In genomic region chr15:63858448-63858847, GRCh38 we compare ENCODE assay signal across 24 cellular contexts. TPM values are rescaled to one million over a fixed set of nuclear protein-coding genes. Genes with fewer than 3 reads are reported as not detected.
A peak's percentile ranks its signal among the peaks of the same experiment; 100 is the strongest.
DNase-seq lines count a peak whose midpoint lies in the region; ATAC-seq and TF ChIP-seq lines count a peak whose summit lies in the region.
"Had no signal": no experiment of that assay in that cellular context is flagged by ENCODE, and none has a peak within 500 bp of the region (broad histone marks: within the 10 kb centered on the region; RNA-seq: fewer than 3 reads in every experiment).

No MANE protein-coding gene starts in this region.

- no peak for TF ChIP-seq EP300 in tibial nerve (IDR thresholded peaks at IDR 0.05)

- TF ChIP-seq POLR2A in breast epithelium (IDR thresholded peaks at IDR 0.05): no peak
- TF ChIP-seq POLR2A in tibial nerve (IDR thresholded peaks at IDR 0.05): no peak

- in situ Hi-C loops in mammary epithelial cell (cut with MboI; ENCODE audit: low sequenced_read_pairs in 2 of 2): no loop called here

- H3K9ac ChIP-seq in mammary epithelial cell (ENCODE audit: insufficient read depth, low read length) (no peak overlapping the region), smooth muscle cell (ENCODE audit: low read depth) (no peak overlapping the region)
- H3K9ac ChIP-seq: BLaER1 treated with 17β-estradiol and CSF1 and Interleukin-3, amounts not matched to agents 10 nM and 100 nM had no signal

- no peaks in the 10 kb centered on the region for H3K9me3 Mint-ChIP-seq in CD4-positive, alpha-beta memory T cell
- H3K9me3 Mint-ChIP-seq in central memory CD8-positive, alpha-beta T cell: no peaks in the 10 kb centered on the region
- H3K9me3 Mint-ChIP-seq: brain; stimulated activated naive CD8-positive, alpha-beta T cell treated with anti-CD3 and anti-CD28 coated beads, Interleukin-15, amount 100 ng/mL, for 72 hours had no signal

- H2AFZ ChIP-seq in mammary epithelial cell (ENCODE audit: low read depth, low read length) (no peak overlapping the region), smooth muscle cell (ENCODE audit: low read depth) (no peak overlapping the region)

- H3K27me3 ChIP-seq in breast epithelium (no peaks in the 10 kb centered on the region), mammary epithelial cell (ENCODE audit: insufficient read depth, low read length) (no peaks in the 10 kb centered on the region), smooth muscle cell (ENCODE audit: low read depth) (no peaks in the 10 kb centered on the region), tibial nerve (no peaks in the 10 kb centered on the region)
- no peaks in the 10 kb centered on the region for H3K27me3 ChIP-seq in CD4-positive, alpha-beta memory T cell (ENCODE audit: insufficient read depth, low read length)
- H3K27me3 ChIP-seq: adrenal gland; BLaER1 treated with 17β-estradiol and CSF1 and Interleukin-3, amounts not matched to agents 10 nM and 100 nM; colonic mucosa; neutrophil; SJSA1 had no signal

- dilution Hi-C loops in mammary epithelial cell (cut with HindIII; ENCODE audit: low sequenced_read_pairs): no loop called here

- H3K9me3 ChIP-seq in breast epithelium: no peaks in the 10 kb centered on the region
- H3K9me3 ChIP-seq in mammary epithelial cell (replicated peaks; ENCODE audit: insufficient read depth, low read length): no peaks in the 10 kb centered on the region
- H3K9me3 ChIP-seq in CD4-positive, alpha-beta memory T cell (ENCODE audit: control insufficient read depth in 1 of 2, low read length in 2 of 2): no peaks in the 10 kb centered on the region
- no peaks in the 10 kb centered on the region for H3K9me3 ChIP-seq in smooth muscle cell (replicated peaks; ENCODE audit: low read depth)
- H3K9me3 ChIP-seq in tibial nerve: no peaks in the 10 kb centered on the region
- H3K9me3 ChIP-seq: adrenal gland; BLaER1 treated with 17β-estradiol and CSF1 and Interleukin-3, amounts not matched to agents 10 nM and 100 nM; colonic mucosa; neutrophil; SJSA1 had no signal

- peak overlapping the region in 3 of 8 donors; percentile 17 to 55 (median 39) for H3K4me3 Mint-ChIP-seq in CD4-positive, alpha-beta memory T cell
- H3K4me3 Mint-ChIP-seq in central memory CD8-positive, alpha-beta T cell: no peak overlapping the region
- H3K4me3 Mint-ChIP-seq: brain; stimulated activated naive CD8-positive, alpha-beta T cell treated with anti-CD3 and anti-CD28 coated beads, Interleukin-15, amount 100 ng/mL, for 72 hours had no signal

- WGBS in mammary epithelial cell (ENCODE audit: low coverage, missing lambda C conversion rate): 95% methylated on average over 5 of the region's 5 CpGs
- WGBS in smooth muscle cell (ENCODE audit: low lambda C conversion rate): 98% methylated on average over 5 of the region's 5 CpGs
- WGBS in tibial nerve, 2 donors: 95 to 98% methylated on average over 5 of the region's 5 CpGs

- TF ChIP-seq CTCF in breast epithelium (IDR thresholded peaks at IDR 0.05) (no peak), mammary epithelial cell (conservative IDR thresholded peaks at IDR 0.05 in 1 of 2, IDR thresholded peaks at IDR 0.05 in 1 of 2; ENCODE audit: extremely low read depth in 1 of 2, insufficient read depth in 1 of 2, low read depth in 1 of 2, low read length in 2 of 2) (no peak), smooth muscle cell (IDR thresholded peaks at IDR 0.05; ENCODE audit: borderline replicate concordance, insufficient read depth, poor library complexity, severe bottlenecking) (no peak), GM10248 (IDR thresholded peaks at IDR 0.05; ENCODE audit: control extremely low read depth, extremely low read depth, low read depth, missing control alignments) (no peak), tibial nerve (IDR thresholded peaks at IDR 0.05) (no peak)

- H3K27me3 Mint-ChIP-seq in CD4-positive, alpha-beta memory T cell: no peaks in the 10 kb centered on the region
- H3K27me3 Mint-ChIP-seq in central memory CD8-positive, alpha-beta T cell: no peaks in the 10 kb centered on the region
- H3K27me3 Mint-ChIP-seq: progenitor cell of endocrine pancreas; stimulated activated naive CD8-positive, alpha-beta T cell treated with anti-CD3 and anti-CD28 coated beads, Interleukin-15, amount 100 ng/mL, for 72 hours had no signal

- POLR2A ChIA-PET in CD4-positive, alpha-beta memory T cell (lab: Charles Lee; ENCODE audit: partially characterized antibody): interaction anchor here (1.2 to 4.2 kb wide), 5 partner anchors 10 to 34 kb away, joined by 3 to 46 read pairs (median 11); partner anchors contain the start of gene HERC1
- POLR2A ChIA-PET in GM10248 (lab: Yijun Ruan, JAX): interaction anchor here (0.9 kb wide), 1 partner anchor 37 kb away, joined by 3 read pairs; no protein-coding TSS in a partner anchor

- H3K27ac ChIP-seq in breast epithelium (peak overlapping the region; percentile 26 to 71), mammary epithelial cell (ENCODE audit: insufficient read depth, low read depth, low read length) (no peak overlapping the region), smooth muscle cell (ENCODE audit: low read depth) (peak overlapping the region; percentile 20), tibial nerve (no peak overlapping the region)
- H3K27ac ChIP-seq in CD4-positive, alpha-beta memory T cell (ENCODE audit: low read depth, low read length): no peak overlapping the region
- H3K27ac ChIP-seq: adrenal gland; BLaER1 treated with 17β-estradiol and CSF1 and Interleukin-3, amounts not matched to agents 10 nM and 100 nM; colonic mucosa; neutrophil; SJSA1 had no signal

- no TSS peak for BruUV-seq in mammary epithelial cell (replicated peaks; lab: Mats Ljungman, UMichigan)

- H3K27ac Mint-ChIP-seq in CD4-positive, alpha-beta memory T cell: peak overlapping the region; percentile 92 to 99 (median 95)
- peak overlapping the region; percentile 82 for H3K27ac Mint-ChIP-seq in central memory CD8-positive, alpha-beta T cell (ENCODE audit: low read depth)
- H3K27ac Mint-ChIP-seq: progenitor cell of endocrine pancreas had no signal

- H3K79me2 ChIP-seq in mammary epithelial cell (ENCODE audit: insufficient read depth, low read length) (no peaks in the 10 kb centered on the region), smooth muscle cell (ENCODE audit: low read depth) (no peaks in the 10 kb centered on the region)

- no peak overlapping the region for H3K4me2 ChIP-seq in mammary epithelial cell (ENCODE audit: insufficient read depth, low read depth, low read length)
- H3K4me2 ChIP-seq in smooth muscle cell: no peak overlapping the region

- H3K4me3 ChIP-seq in breast epithelium (no peak overlapping the region), mammary epithelial cell (replicated peaks in 1 of 3; ENCODE audit: insufficient read depth in 1 of 3, low read depth in 2 of 3, low read length in 3 of 3) (no peak overlapping the region), smooth muscle cell (no peak overlapping the region), tibial nerve (no peak overlapping the region)
- no peak overlapping the region for H3K4me3 ChIP-seq in CD4-positive, alpha-beta memory T cell (ENCODE audit: low read length in 2 of 2)
- H3K4me3 ChIP-seq: adrenal gland; BLaER1 treated with 17β-estradiol and CSF1 and Interleukin-3, amounts not matched to agents 10 nM and 100 nM; colonic mucosa; GM12878; SJSA1 had no signal

- CTCF ChIA-PET in mammary epithelial cell (lab: Charles Lee; ENCODE audit: low non-redundant PET) (no interaction called here), GM10248 (lab: Yijun Ruan, JAX) (interaction anchor here (1.0 to 1.2 kb wide), 3 partner anchors 9 to 102 kb away, joined by 3 to 4 read pairs (median 3); no protein-coding TSS in a partner anchor)
- CTCF ChIA-PET in CD4-positive, alpha-beta memory T cell (lab: Charles Lee; ENCODE audit: partially characterized antibody): interaction anchor here (0.7 to 3.7 kb wide), 4 partner anchors 9 to 87 kb away, joined by 3 to 13 read pairs (median 4); no protein-coding TSS in a partner anchor

- intact Hi-C loops in breast epithelium (cut with DNase I; ENCODE audit: low total_unique reads): no loop called here
- intact Hi-C loops in mammary epithelial cell (cut with micrococcal nuclease): no loop called here
- intact Hi-C loops in CD4-positive, alpha-beta memory T cell (cut with micrococcal nuclease): no loop called here

- H3K36me3 Mint-ChIP-seq in CD4-positive, alpha-beta memory T cell: no peaks in the 10 kb centered on the region
- no peaks in the 10 kb centered on the region for H3K36me3 Mint-ChIP-seq in central memory CD8-positive, alpha-beta T cell (ENCODE audit: insufficient read depth)
- H3K36me3 Mint-ChIP-seq: brain had no signal

- DNase-seq in breast epithelium (ENCODE audit: low spot score in 2 of 2): no peak
- DNase-seq in mammary epithelial cell: no peak
- no peak for DNase-seq in CD4-positive, alpha-beta memory T cell
- no peak for DNase-seq in central memory CD8-positive, alpha-beta T cell (ENCODE audit: low spot score in 2 of 2)
- no peak for DNase-seq in smooth muscle cell (lab: John Stamatoyannopoulos, UW; ENCODE audit: unreplicated experiment)
- no peak for DNase-seq in stimulated activated CD4-positive, alpha-beta T cell treated with anti-CD3 and anti-CD28 coated beads, Interleukin-4, amount 100 ng/mL, for 24 hours
- DNase-seq in GM10248 (ENCODE audit: extremely low spot score): no peak
- no peak for DNase-seq in tibial nerve (ENCODE audit: low spot score in 2 of 2)
- DNase-seq: ACHN; activated CD4-positive, alpha-beta T cell treated with anti-CD3 and anti-CD28 coated beads for 1 hour; activated T-cell treated with anti-CD3 and anti-CD28 coated beads, Interleukin-2, amount 50 U/mL, for 1 hour; colonic mucosa; NCI-H1436 treated with DMSO at 0.1 percent for 48 hours; NCI-H345; NCI-H82; stimulated activated naive CD8-positive, alpha-beta T cell treated with anti-CD3 and anti-CD28 coated beads, Interleukin-15, amount 100 ng/mL, for 72 hours had no signal

- peaks cover 0 to 4% of the 10 kb centered on the region in 2 donors for H3K4me1 ChIP-seq in breast epithelium
- peaks cover 13% of the 10 kb centered on the region for H3K4me1 ChIP-seq in mammary epithelial cell (ENCODE audit: insufficient read depth, low read length)
- H3K4me1 ChIP-seq in CD4-positive, alpha-beta memory T cell (ENCODE audit: insufficient read depth, low read length): peaks cover 37% of the 10 kb centered on the region
- no peaks in the 10 kb centered on the region for H3K4me1 ChIP-seq in smooth muscle cell (ENCODE audit: low read depth)
- H3K4me1 ChIP-seq in tibial nerve: no peaks in the 10 kb centered on the region
- H3K4me1 ChIP-seq: adrenal gland, colonic mucosa had no signal

- H3K36me3 ChIP-seq in breast epithelium: no peaks in the 10 kb centered on the region
- H3K36me3 ChIP-seq in mammary epithelial cell (ENCODE audit: insufficient read depth, low read length): no peaks in the 10 kb centered on the region
- H3K36me3 ChIP-seq in CD4-positive, alpha-beta memory T cell (ENCODE audit: insufficient read depth, low read length): no peaks in the 10 kb centered on the region
- H3K36me3 ChIP-seq in smooth muscle cell (ENCODE audit: low read depth): no peaks in the 10 kb centered on the region
- no peaks in the 10 kb centered on the region for H3K36me3 ChIP-seq in tibial nerve
- H3K36me3 ChIP-seq: adrenal gland; BLaER1 treated with 17β-estradiol and CSF1 and Interleukin-3, amounts not matched to agents 10 nM and 100 nM; colonic mucosa; neutrophil; SJSA1 had no signal

- no peaks in the 10 kb centered on the region for H4K20me1 ChIP-seq in mammary epithelial cell (ENCODE audit: insufficient read depth, low read length)
- no peaks in the 10 kb centered on the region for H4K20me1 ChIP-seq in smooth muscle cell (ENCODE audit: low read depth)
- H4K20me1 ChIP-seq: BLaER1 treated with 17β-estradiol and CSF1 and Interleukin-3, amounts not matched to agents 10 nM and 100 nM had no signal

- H3F3A ChIP-seq in smooth muscle cell (ENCODE audit: low read depth): peaks cover 12% of the 10 kb centered on the region

- no peak for ATAC-seq in central memory CD8-positive, alpha-beta T cell (replicated peaks; ENCODE audit: extremely low read depth, poor library complexity, severe bottlenecking)
- ATAC-seq: esophagus mucosa; stimulated activated naive CD8-positive, alpha-beta T cell treated with anti-CD3 and anti-CD28 coated beads, Interleukin-15, amount 100 ng/mL, for 72 hours had no signal

- H3K4me1 Mint-ChIP-seq in CD4-positive, alpha-beta memory T cell: peaks cover 29 to 48% (median 40%) of the 10 kb centered on the region in 4 donors
- H3K4me1 Mint-ChIP-seq in central memory CD8-positive, alpha-beta T cell: peaks cover 20% of the 10 kb centered on the region

RNA-seq across cellular contexts. Expression of gene HERC1, which starts 24.7 kb away (rescaled TPM):
- total RNA-seq in breast epithelium (100 to 1,000 TPM; 110 to 124 (median 114) TPM), mammary epithelial cell (10 to 100 TPM; 40.1 to 80.5 TPM), smooth muscle cell (87.3 and 89.0 TPM in 2 replicates), tibial nerve (100 to 1,000 TPM; 113 to 179 (median 131) TPM)
- polyA plus RNA-seq in mammary epithelial cell (10.7 TPM), smooth muscle cell (14.1 and 24.3 TPM in 2 replicates)
- 166 TPM for polyA minus RNA-seq in mammary epithelial cell
- 100 to 1,000 TPM; 172 to 186 TPM for total RNA-seq in CD4-positive, alpha-beta memory T cell
- 10 to 100 TPM; 17.2 to 33.7 TPM for polyA plus RNA-seq in CD4-positive, alpha-beta memory T cell

Comparison
In these comparisons a context has a peak if more than half of its experiments do, and no peak if none do; other contexts are left out.
1. H3K27ac ChIP-seq: peak in breast epithelium (2 of 2) and smooth muscle cell (single experiment); none in mammary epithelial cell (single experiment), CD4-positive, alpha-beta memory T cell (single experiment) and tibial nerve (0 of 4).